Comparison of ENCODE assay signal across 1 cellular context in the genomic region with DNA sequence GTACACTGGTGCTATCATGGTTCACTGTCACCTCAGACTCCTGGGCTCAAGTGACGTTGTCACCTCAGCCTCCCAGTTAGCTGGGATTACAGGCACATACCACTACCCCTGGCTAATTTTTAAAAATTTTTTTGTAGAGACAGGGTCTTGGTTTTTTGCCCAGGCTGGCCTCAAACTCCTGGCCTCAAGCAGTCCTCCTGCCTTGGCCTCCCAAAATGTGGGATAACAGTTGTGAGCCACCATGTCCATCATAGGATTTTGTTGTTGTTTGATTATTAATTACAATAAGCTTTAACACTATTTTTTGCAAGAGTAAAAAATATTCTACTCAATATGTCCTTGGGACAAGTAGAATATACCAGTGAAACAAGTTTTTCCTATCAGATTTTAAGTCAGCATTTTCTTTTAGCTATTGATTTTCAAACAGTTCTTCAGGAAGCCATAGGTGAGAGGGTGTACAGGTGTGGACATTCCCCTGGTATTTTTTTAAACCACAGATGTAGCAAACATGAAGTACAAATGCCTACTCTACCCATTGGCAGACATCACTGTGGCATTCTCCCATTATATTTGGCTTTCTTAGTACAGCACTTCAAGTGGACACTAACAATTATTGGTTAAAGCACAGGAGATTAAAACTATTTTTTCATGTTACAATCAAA.
TF ChIP-seq lines count a peak whose summit lies in the region.

No MANE protein-coding gene starts in this region.

TF ChIP-seq in IMR-90, 13 proteins besides CTCF, POLR2A, EP300 and RAD21:
- TF ChIP-seq SMC3 (IDR thresholded peaks at IDR 0.05; ENCODE audit: low read depth, low read length) (no peak), FOS (IDR thresholded peaks at IDR 0.05; ENCODE audit: low read depth, low read length) (no peak), BHLHE40 (IDR thresholded peaks at IDR 0.05; ENCODE audit: low read depth, low read length) (no peak), USF2 (IDR thresholded peaks at IDR 0.05; ENCODE audit: low read depth, low read length) (no peak), NFE2L2 (IDR thresholded peaks at IDR 0.05; ENCODE audit: low read depth, low read length) (no peak), ELK1 (IDR thresholded peaks at IDR 0.05; ENCODE audit: borderline replicate concordance, low read depth, low read length) (no peak), RFX5 (IDR thresholded peaks at IDR 0.05; ENCODE audit: low read depth, low read length) (no peak), MXI1 (IDR thresholded peaks at IDR 0.05; ENCODE audit: borderline replicate concordance, low read depth, low read length) (no peak), RCOR1 (IDR thresholded peaks at IDR 0.05; ENCODE audit: insufficient replicate concordance, low read length) (no peak), MAZ (IDR thresholded peaks at IDR 0.05; ENCODE audit: borderline replicate concordance, low read depth, low read length) (no peak), CEBPB (IDR thresholded peaks at IDR 0.05; ENCODE audit: low read depth, low read length) (no peak), CHD1 (IDR thresholded peaks at IDR 0.05; ENCODE audit: low read depth, low read length) (no peak)
TF ChIP-seq in IMR-90: peak in this region for 0.
